In genomic region chr19:46916971-46917370, GRCh38 we compare ENCODE assay signal across 29 cellular contexts. TPM values are rescaled to one million over a fixed set of nuclear protein-coding genes. Genes with fewer than 3 reads are reported as not detected.
DNase-seq lines count a peak whose midpoint lies in the region; ATAC-seq and TF ChIP-seq lines count a peak whose summit lies in the region.
"Had no signal": no experiment of that assay in that cellular context is flagged by ENCODE, and none has a peak within 500 bp of the region (broad histone marks: within the 10 kb centered on the region; RNA-seq: fewer than 3 reads in every experiment).

No MANE protein-coding gene starts in this region.

- H3K36me3 ChIP-seq in H7 (replicated peaks; ENCODE audit: control insufficient read depth, insufficient read depth, low read length), result peaks cover 8% of the 10 kb centered on the region
- H3K36me3 ChIP-seq: ovary had no signal

- H3K27me3 ChIP-seq in H7 (ENCODE audit: control insufficient read depth, insufficient read depth, low read length), result no peaks in the 10 kb centered on the region
- H3K27me3 ChIP-seq: foreskin keratinocyte, heart left ventricle, ovary, spleen, tibial artery had no signal

- peak; percentile 21 for DNase-seq in activated CD4-positive, alpha-beta T cell treated with anti-CD3 and anti-CD28 coated beads for 48 hours
- DNase-seq in activated CD4-positive, alpha-beta T cell treated with anti-CD3 and anti-CD28 coated beads, Interleukin-2, amount 50 U/mL, for 1 hour, result no peak
- peak; percentile 25 for DNase-seq in stimulated activated CD4-positive, alpha-beta T cell treated with anti-CD3 and anti-CD28 coated beads, Interleukin-1b, Interleukin-23, amount 100 ng/mL, for 48 hours
- no peak for DNase-seq in stimulated activated CD4-positive, alpha-beta T cell treated with anti-CD3 and anti-CD28 coated beads, Interleukin-2, amount 100 ng/mL, for 24 hours
- DNase-seq in activated naive CD8-positive, alpha-beta T cell treated with anti-CD3 and anti-CD28 coated beads, Interleukin-2, amount 50 U/mL, for 24 hours, result no peak
- DNase-seq in NCI-H510A (lab: John Stamatoyannopoulos, UW) (no peak), foreskin fibroblast (no peak), H7 (no peak)
- DNase-seq: caudate nucleus; CD4-positive, CD25-positive, alpha-beta regulatory T cell; EL; endodermal cell; foreskin keratinocyte; GM23248; heart left ventricle; NCI-H1092; NCI-H187; NCI-H2171; NCI-H510A treated with DMSO at 0.1 percent for 48 hours; NK-92 treated with Interleukin-12 subunit alpha and Interleukin-12 subunit beta, amount 100 ng/mL, for 24 hours; ovary; PC-3; spleen; T-helper 2 cell; tibial artery had no signal

- peaks cover 62% of the 10 kb centered on the region for H3K4me1 Mint-ChIP-seq in activated naive CD8-positive, alpha-beta T cell treated with anti-CD3 and anti-CD28 coated beads, Interleukin-2, amount 50 U/mL, for 24 hours

- no peak overlapping the region for H3K4me3 Mint-ChIP-seq in activated naive CD8-positive, alpha-beta T cell treated with anti-CD3 and anti-CD28 coated beads, Interleukin-2, amount 50 U/mL, for 24 hours
- H3K4me3 Mint-ChIP-seq: activated naive CD4-positive, alpha-beta T cell treated with anti-CD3 and anti-CD28 coated beads, Interleukin-2, amount 50 U/mL, for 24 hours; CD4-positive, CD25-positive, alpha-beta regulatory T cell; endodermal cell; nephron had no signal

- no peak for TF ChIP-seq CTCF in foreskin fibroblast (IDR thresholded peaks at IDR 0.05; ENCODE audit: low read depth, low read length)

- peak; percentile 91 for ATAC-seq in activated naive CD8-positive, alpha-beta T cell treated with anti-CD3 and anti-CD28 coated beads, Interleukin-2, amount 50 U/mL, for 24 hours
- ATAC-seq: esophagus mucosa, foreskin keratinocyte, heart left ventricle, PC-3, SK-N-SH treated with all-trans-retinoic acid at 6 μM for 48 hours had no signal

- no peaks in the 10 kb centered on the region for H3K9me3 Mint-ChIP-seq in activated naive CD8-positive, alpha-beta T cell treated with anti-CD3 and anti-CD28 coated beads, Interleukin-2, amount 50 U/mL, for 24 hours
- H3K9me3 Mint-ChIP-seq: activated naive CD4-positive, alpha-beta T cell treated with anti-CD3 and anti-CD28 coated beads, Interleukin-2, amount 50 U/mL, for 24 hours; CD4-positive, CD25-positive, alpha-beta regulatory T cell; endodermal cell; nephron had no signal

- peak overlapping the region; percentile 29 for H3K27ac Mint-ChIP-seq in activated naive CD8-positive, alpha-beta T cell treated with anti-CD3 and anti-CD28 coated beads, Interleukin-2, amount 50 U/mL, for 24 hours
- H3K27ac Mint-ChIP-seq: activated naive CD4-positive, alpha-beta T cell treated with anti-CD3 and anti-CD28 coated beads, Interleukin-2, amount 50 U/mL, for 24 hours; CD4-positive, CD25-positive, alpha-beta regulatory T cell; endodermal cell had no signal

- peaks cover 20% of the 10 kb centered on the region for H3K36me3 Mint-ChIP-seq in activated naive CD8-positive, alpha-beta T cell treated with anti-CD3 and anti-CD28 coated beads, Interleukin-2, amount 50 U/mL, for 24 hours (ENCODE audit: low read depth)

- no peaks in the 10 kb centered on the region for H3K27me3 Mint-ChIP-seq in activated naive CD8-positive, alpha-beta T cell treated with anti-CD3 and anti-CD28 coated beads, Interleukin-2, amount 50 U/mL, for 24 hours
- H3K27me3 Mint-ChIP-seq: activated naive CD4-positive, alpha-beta T cell treated with anti-CD3 and anti-CD28 coated beads, Interleukin-2, amount 50 U/mL, for 24 hours; CD4-positive, CD25-positive, alpha-beta regulatory T cell had no signal

- H3K4me3 ChIP-seq in foreskin fibroblast (ENCODE audit: low read depth in 1 of 2, low read length in 2 of 2) (no peak overlapping the region), H7 (ENCODE audit: insufficient read depth, low read depth, low read length) (no peak overlapping the region)
- H3K4me3 ChIP-seq: GM23248, heart left ventricle, ovary, spleen, tibial artery had no signal

RNA-seq across cellular contexts. Expression of gene ARHGAP35, which starts 56.2 kb away (rescaled TPM):
- total RNA-seq in H7 (2014; rRNA removed; shearing (Covaris generic)), result 23.3 and 26.9 TPM in 2 replicates

Comparison
In these comparisons a context has a peak if more than half of its experiments do, and no peak if none do; other contexts are left out.
1. DNase-seq: peak in activated CD4-positive, alpha-beta T cell treated with anti-CD3 and anti-CD28 coated beads for 48 hours (single experiment) and stimulated activated CD4-positive, alpha-beta T cell treated with anti-CD3 and anti-CD28 coated beads, Interleukin-1b, Interleukin-23, amount 100 ng/mL, for 48 hours (single experiment); none in activated CD4-positive, alpha-beta T cell treated with anti-CD3 and anti-CD28 coated beads, Interleukin-2, amount 50 U/mL, for 1 hour (single experiment), stimulated activated CD4-positive, alpha-beta T cell treated with anti-CD3 and anti-CD28 coated beads, Interleukin-2, amount 100 ng/mL, for 24 hours (0 of 2), activated naive CD8-positive, alpha-beta T cell treated with anti-CD3 and anti-CD28 coated beads, Interleukin-2, amount 50 U/mL, for 24 hours (single experiment), NCI-H510A (single experiment), foreskin fibroblast (0 of 2) and H7 (single experiment).